In the genomic region with DNA sequence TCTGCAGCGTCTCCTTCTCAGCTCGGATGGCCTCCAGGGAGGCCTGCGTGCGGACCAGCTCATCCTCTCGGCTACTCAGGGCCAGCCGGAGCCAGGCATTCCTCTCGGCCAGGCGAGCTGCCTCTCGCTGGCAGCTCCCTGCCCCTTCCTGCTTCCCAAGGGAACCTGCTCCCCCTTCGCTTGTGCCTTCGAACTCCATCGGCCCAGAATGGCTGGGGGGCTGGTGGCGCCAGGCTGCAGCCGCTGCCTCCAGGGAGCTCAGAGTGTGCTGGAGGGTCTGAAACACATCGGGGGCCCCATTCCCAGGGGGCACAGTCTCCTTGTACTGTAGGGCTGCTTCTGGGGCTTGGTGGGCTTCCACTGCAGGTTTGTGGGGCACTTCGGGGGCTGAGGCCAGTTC, we compare ENCODE assay signal across 1 cellular context.
TF ChIP-seq lines count a peak whose summit lies in the region.

No MANE protein-coding gene starts in this region.

TF ChIP-seq in H1, 55 proteins besides CTCF, POLR2A, EP300 and RAD21:
- TF ChIP-seq SP2 (IDR thresholded peaks at IDR 0.05; ENCODE audit: low read length) (no peak), RXRA (IDR thresholded peaks at IDR 0.05; ENCODE audit: insufficient read depth, low read depth, low read length) (no peak), CBX5 (IDR thresholded peaks at IDR 0.05; ENCODE audit: low read depth, low read length) (no peak), SIRT6 (IDR thresholded peaks at IDR 0.05; ENCODE audit: low read length) (no peak), BCL11A (IDR thresholded peaks at IDR 0.05; ENCODE audit: low read depth in 2 of 2, low read length in 2 of 2) (no peak), CEBPB (IDR thresholded peaks at IDR 0.05; ENCODE audit: low read depth, low read length) (no peak), KDM1A (IDR thresholded peaks at IDR 0.05; ENCODE audit: borderline replicate concordance, low read length) (no peak), SP4 (IDR thresholded peaks at IDR 0.05; ENCODE audit: low read length) (no peak), SAP30 (IDR thresholded peaks at IDR 0.05; ENCODE audit: insufficient read depth, insufficient replicate concordance, low read length) (no peak), POU5F1 (IDR thresholded peaks at IDR 0.05; ENCODE audit: low read depth, low read length) (no peak), NRF1 (IDR thresholded peaks at IDR 0.05; ENCODE audit: low read depth, low read length) (no peak)
- TF ChIP-seq, protein P1, sequence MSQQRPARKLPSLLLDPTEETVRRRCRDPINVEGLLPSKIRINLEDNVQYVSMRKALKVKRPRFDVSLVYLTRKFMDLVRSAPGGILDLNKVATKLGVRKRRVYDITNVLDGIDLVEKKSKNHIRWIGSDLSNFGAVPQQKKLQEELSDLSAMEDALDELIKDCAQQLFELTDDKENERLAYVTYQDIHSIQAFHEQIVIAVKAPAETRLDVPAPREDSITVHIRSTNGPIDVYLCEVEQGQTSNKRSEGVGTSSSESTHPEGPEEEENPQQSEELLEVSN (IDR thresholded peaks at IDR 0.05), result no peak
- TF ChIP-seq, protein P2, sequence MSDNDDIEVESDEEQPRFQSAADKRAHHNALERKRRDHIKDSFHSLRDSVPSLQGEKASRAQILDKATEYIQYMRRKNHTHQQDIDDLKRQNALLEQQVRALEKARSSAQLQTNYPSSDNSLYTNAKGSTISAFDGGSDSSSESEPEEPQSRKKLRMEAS (IDR thresholded peaks at IDR 0.05), result no peak
TF ChIP-seq in H1: peak in this region for 0.
